ENCODE assay signal across 1 cellular context in the genomic region with DNA sequence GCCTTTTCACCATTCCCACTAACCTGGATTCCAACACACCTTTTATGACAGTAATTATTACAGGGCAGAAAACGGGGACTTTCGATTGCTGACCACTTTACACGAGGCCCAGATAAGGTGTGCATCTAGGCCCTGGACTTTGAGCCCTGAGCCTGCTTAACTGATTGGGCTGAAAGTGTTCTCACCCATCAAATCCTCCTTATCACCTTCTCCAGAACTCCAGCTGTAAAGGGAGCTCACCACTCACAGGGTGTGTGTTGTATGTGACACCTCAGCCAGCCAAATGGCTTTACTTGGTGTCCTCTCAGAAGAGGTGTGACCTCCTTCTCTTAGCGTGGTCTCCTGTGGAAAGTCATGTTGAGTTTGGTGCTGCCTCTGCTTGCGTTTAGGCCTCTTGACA.
TF ChIP-seq lines count a peak whose summit lies in the region.

No MANE protein-coding gene starts in this region.

TF ChIP-seq in HepG2, 621 proteins besides CTCF, POLR2A, EP300 and RAD21:
- TF ChIP-seq HNF4A (CRISPR knock-in tag; IDR thresholded peaks at IDR 0.05) = peak; percentile 38; the same call in 1 of the 2 replicates
- no peak for TF ChIP-seq KLF9 (CRISPR knock-in tag; IDR thresholded peaks at IDR 0.05; ENCODE audit: low read depth)
- TF ChIP-seq, protein P1, sequence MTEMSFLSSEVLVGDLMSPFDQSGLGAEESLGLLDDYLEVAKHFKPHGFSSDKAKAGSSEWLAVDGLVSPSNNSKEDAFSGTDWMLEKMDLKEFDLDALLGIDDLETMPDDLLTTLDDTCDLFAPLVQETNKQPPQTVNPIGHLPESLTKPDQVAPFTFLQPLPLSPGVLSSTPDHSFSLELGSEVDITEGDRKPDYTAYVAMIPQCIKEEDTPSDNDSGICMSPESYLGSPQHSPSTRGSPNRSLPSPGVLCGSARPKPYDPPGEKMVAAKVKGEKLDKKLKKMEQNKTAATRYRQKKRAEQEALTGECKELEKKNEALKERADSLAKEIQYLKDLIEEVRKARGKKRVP (CRISPR knock-in tag; IDR thresholded peaks at IDR 0.05) = no peak
- TF ChIP-seq TAF1 (CRISPR knock-in tag; IDR thresholded peaks at IDR 0.05) = no peak
TF ChIP-seq in HepG2: peak in this region for 1.
